ENCODE assay signal across 8 cellular contexts in the genomic region with DNA sequence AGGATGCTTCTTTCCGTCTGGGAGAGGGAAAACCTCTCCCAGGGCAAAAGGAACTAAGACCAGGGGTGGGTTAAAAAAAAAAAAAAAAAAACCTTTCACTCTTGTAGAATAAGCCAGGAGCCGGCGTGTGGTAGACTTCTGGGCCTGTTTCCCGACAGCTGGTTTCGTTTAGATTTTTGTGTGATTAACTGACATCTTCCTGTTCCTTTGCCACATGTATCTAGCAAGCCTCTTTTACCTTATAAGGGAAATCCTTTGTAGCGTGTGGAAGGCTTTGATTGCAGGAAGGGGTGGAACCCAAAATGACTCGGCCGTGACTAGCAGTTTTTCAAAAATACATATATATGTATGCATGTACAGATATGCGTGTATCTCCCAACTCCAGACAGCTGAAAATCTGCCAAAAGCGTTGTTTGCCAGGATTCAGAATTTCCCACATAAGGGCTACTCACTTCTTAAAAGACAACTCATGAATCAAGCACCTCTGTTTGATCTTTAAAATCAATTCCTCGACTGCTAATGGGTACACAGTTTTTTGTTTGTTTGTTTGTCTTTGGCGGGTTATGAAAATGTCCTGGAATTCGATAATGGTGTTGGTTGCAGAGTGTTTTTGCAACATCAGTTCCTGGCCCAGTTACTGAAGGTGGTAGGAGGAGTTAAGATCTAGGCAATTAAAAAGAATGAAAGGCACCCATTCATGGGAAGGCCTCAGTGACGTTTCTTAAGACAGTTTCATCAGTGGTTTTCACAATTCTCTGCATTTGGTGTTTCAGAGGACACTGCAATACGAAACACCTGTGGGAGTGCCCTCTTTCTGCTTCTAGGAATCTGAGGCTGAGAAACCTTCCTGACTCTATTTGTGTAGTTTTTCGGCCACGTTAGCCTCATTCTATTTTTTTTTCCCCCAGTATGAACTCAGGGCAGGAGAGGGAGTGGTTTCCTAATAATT. TPM values are rescaled to one million over a fixed set of nuclear protein-coding genes. Genes with fewer than 3 reads are reported as not detected.
DNase-seq lines count a peak whose midpoint lies in the region; ATAC-seq, FAIRE-seq and TF ChIP-seq lines count a peak whose summit lies in the region.

No MANE protein-coding gene starts in this region.

- H3K4me1 ChIP-seq in HepG2 (ENCODE audit: insufficient read depth, low read length) = peaks cover 74% of the 10 kb centered on the region

- intact Hi-C loops in HepG2 (cut with micrococcal nuclease; ENCODE audit: unreplicated experiment) = no loop called here

- BruUV-seq in HepG2 (replicated peaks; lab: Mats Ljungman, UMichigan) = TSS peak; percentile 48

- H3K79me2 ChIP-seq in HepG2 (ENCODE audit: insufficient read depth, low read length) = peaks cover 53% of the 10 kb centered on the region

- POLR2A ChIA-PET in HepG2 (lab: Yijun Ruan, JAX) = interaction anchor here (0.6 to 5.7 kb wide), 6 partner anchors 9 to 697 kb away, joined by 4 to 66 read pairs (median 6); a partner anchor contains a TSS

- FAIRE-seq in HepG2 (lab: Jason Lieb, UNC) = peak; percentile 66

- no peak for TF ChIP-seq CTCF in HepG2 (CRISPR knock-in tag; IDR thresholded peaks at IDR 0.05)

- TF ChIP-seq POLR2A in HepG2 (IDR thresholded peaks at IDR 0.05; ENCODE audit: insufficient read depth in 1 of 2, low read depth in 2 of 2, low read length in 2 of 2) = peak in 1 of 2 experiments; percentile 64; a peak in 2 of 4 replicates

- H2AFZ ChIP-seq in HepG2 (ENCODE audit: low read length) = no peak overlapping the region

- 22% methylated on average over 17 of the region's 17 CpGs for WGBS in HepG2 (ENCODE audit: low lambda C conversion rate)

- peaks cover 8 to 39% of the 10 kb centered on the region in 2 experiments for H3K36me3 ChIP-seq in HepG2 (replicated peaks in 1 of 2; ENCODE audit: control insufficient read depth in 1 of 2, insufficient read depth in 2 of 2, low read length in 2 of 2)

- TF ChIP-seq RAD21 in HepG2 (CRISPR knock-in tag; IDR thresholded peaks at IDR 0.05) = no peak

- peak overlapping the region; percentile 98 for H3K4me2 ChIP-seq in HepG2 (ENCODE audit: low read depth, low read length)

- peak overlapping the region; percentile 97 for H3K9ac ChIP-seq in HepG2 (ENCODE audit: insufficient read depth, low read depth, low read length)

- H3K27ac ChIP-seq in HepG2 (ENCODE audit: extremely low read length, insufficient read depth, low read length) = peak overlapping the region; percentile 90

- DNase-seq in D341Med (ENCODE audit: low spot score) = peak; percentile 50
- peak; percentile 80 for DNase-seq in NCI-H1694 treated with DMSO at 0.1 percent for 48 hours (lab: John Stamatoyannopoulos, UW)
- DNase-seq in activated CD4-positive, CD25-positive, alpha-beta regulatory T cell treated with anti-CD3 and anti-CD28 coated beads, Interleukin-2, amount 50 U/mL, for 16 hours (ENCODE audit: low read depth, low spot score) = peak; percentile 54
- DNase-seq in dedifferentiated amniotic fluid mesenchymal stem cell (ENCODE audit: extremely low spot score) = peak; percentile 98
- DNase-seq in HepG2 (ENCODE audit: low spot score) = peak; percentile 79
- DNase-seq in stimulated activated CD4-positive, alpha-beta T cell treated with anti-CD3 and anti-CD28 coated beads, TNF-alpha, amount 100 ng/mL, for 4 hours (ENCODE audit: low read depth in 3 of 3) = peak in 2 of 3 experiments; percentile 37 to 59
- no peak for DNase-seq in COLO668 (lab: John Stamatoyannopoulos, UW; ENCODE audit: unreplicated experiment)

- peak overlapping the region; percentile 84 to 87 (median 84); a peak in 5 of 6 replicates for H3K4me3 ChIP-seq in HepG2 (replicated peaks in 1 of 3; ENCODE audit: insufficient read depth in 1 of 3, low read depth in 2 of 3, low read length in 3 of 3)

- ATAC-seq in GM21447 (IDR thresholded peaks at IDR 0.05; ENCODE audit: unreplicated experiment) (peak; percentile 45), HepG2 (no peak)

- CTCF ChIA-PET in HepG2 (lab: Yijun Ruan, JAX; ENCODE audit: low intra/inter-chr PET ratio, low total read pairs) = no interaction called here

- H3K9me3 ChIP-seq in HepG2 (ENCODE audit: low read length) = no peaks in the 10 kb centered on the region

- TF ChIP-seq EP300 in HepG2 (IDR thresholded peaks at IDR 0.05; ENCODE audit: low read depth in 2 of 2, low read length in 2 of 2) = peak in 1 of 2 experiments; percentile 30; a peak in 1 of 4 replicates
- TF ChIP-seq EP300 in HepG2 (CRISPR knock-in tag; IDR thresholded peaks at IDR 0.05; ENCODE audit: borderline replicate concordance) = no peak

- no peaks in the 10 kb centered on the region for H3K27me3 ChIP-seq in HepG2 (ENCODE audit: control insufficient read depth in 1 of 2, insufficient read depth in 2 of 2, low read length in 2 of 2)

- in situ Hi-C loops in HepG2 (cut with HindIII; ENCODE audit: extremely low pct_ligation_motif_present, low pct_unique_long_range_greater_than_20kb) = no loop called here

- peaks cover 17% of the 10 kb centered on the region; the same call in 1 of the 2 replicates for H4K20me1 ChIP-seq in HepG2 (ENCODE audit: insufficient read depth, low read length)

TF ChIP-seq in HepG2, 621 proteins besides CTCF, POLR2A, EP300 and RAD21 (continues in another document):
- TF ChIP-seq, protein P1, sequence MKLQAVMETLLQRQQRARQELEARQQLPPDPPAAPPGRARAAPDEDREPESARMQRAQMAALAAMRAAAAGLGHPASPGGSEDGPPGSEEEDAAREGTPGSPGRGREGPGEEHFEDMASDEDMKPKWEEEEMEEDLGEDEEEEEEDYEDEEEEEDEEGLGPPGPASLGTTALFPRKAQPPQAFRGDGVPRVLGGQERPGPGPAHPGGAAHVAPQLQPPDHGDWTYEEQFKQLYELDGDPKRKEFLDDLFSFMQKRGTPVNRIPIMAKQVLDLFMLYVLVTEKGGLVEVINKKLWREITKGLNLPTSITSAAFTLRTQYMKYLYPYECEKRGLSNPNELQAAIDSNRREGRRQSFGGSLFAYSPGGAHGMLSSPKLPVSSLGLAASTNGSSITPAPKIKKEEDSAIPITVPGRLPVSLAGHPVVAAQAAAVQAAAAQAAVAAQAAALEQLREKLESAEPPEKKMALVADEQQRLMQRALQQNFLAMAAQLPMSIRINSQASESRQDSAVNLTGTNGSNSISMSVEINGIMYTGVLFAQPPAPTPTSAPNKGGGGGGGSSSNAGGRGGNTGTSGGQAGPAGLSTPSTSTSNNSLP (IDR thresholded peaks at IDR 0.05; ENCODE audit: low read depth, low read length) = 0 out of 2 replicates have a peak, but pooled peaks have one; percentile 19
- TF ChIP-seq ZNF224 (CRISPR knock-in tag; IDR thresholded peaks at IDR 0.05) (no peak), BCL6 (CRISPR knock-in tag; IDR thresholded peaks at IDR 0.05) (peak; percentile 83)

RNA-seq across cellular contexts. Expression of a gene that starts 2.7 kb away (rescaled TPM):
- 180 and 226 TPM in 2 replicates for total RNA-seq in HepG2 (2016; rRNA removed; fragmentation: Illumina TruSeq; extraction: Trizol)
- 81.5 and 84.8 TPM in 2 replicates for total RNA-seq in HepG2 (2016; cell fraction: cytosol; rRNA removed; fragmentation: Illumina TruSeq; extraction: Trizol; ENCODE audit: low read depth)
- total RNA-seq in HepG2 (2016; cell fraction: insoluble cytoplasmic fraction; rRNA removed; fragmentation: Illumina TruSeq; extraction: Trizol) = 186 and 214 TPM in 2 replicates
- 194 and 200 TPM in 2 replicates for total RNA-seq in HepG2 (2016; cell fraction: membrane; rRNA removed; fragmentation: Illumina TruSeq; extraction: Trizol)
- total RNA-seq in HepG2 (2016; cell fraction: nucleus; rRNA removed; fragmentation: Illumina TruSeq; extraction: Trizol) = 74.9 and 75.0 TPM in 2 replicates
- polyA plus RNA-seq in HepG2 (2011; rRNA removed) = 142 and 188 TPM in 2 replicates
- 121 and 146 TPM in 2 replicates for polyA plus RNA-seq in HepG2 (2011; cell fraction: cytosol; rRNA removed)
- polyA plus RNA-seq in HepG2 (2011; cell fraction: nucleus; rRNA removed) = 57.4 and 58.9 TPM in 2 replicates
- polyA plus RNA-seq in HepG2 (2012) = 139 and 145 TPM in 2 replicates
- 109 and 119 TPM in 2 replicates for polyA plus RNA-seq in HepG2 (2016; cell fraction: cytosol; fragmentation: Illumina TruSeq; extraction: Trizol; ENCODE audit: low read depth)
- 311 and 323 TPM in 2 replicates for polyA plus RNA-seq in HepG2 (2016; cell fraction: insoluble cytoplasmic fraction; fragmentation: Illumina TruSeq; extraction: Trizol; ENCODE audit: low read depth)
- polyA plus RNA-seq in HepG2 (2016; cell fraction: membrane; fragmentation: Illumina TruSeq; extraction: Trizol; ENCODE audit: low read depth) = 206 and 209 TPM in 2 replicates
- 143 and 149 TPM in 2 replicates for polyA plus RNA-seq in HepG2 (2016; cell fraction: nucleus; fragmentation: Illumina TruSeq; extraction: Trizol; ENCODE audit: insufficient read depth, low read depth)
- 72.8 and 124 TPM in 2 replicates for polyA minus RNA-seq in HepG2 (2011; rRNA and poly(A)+ RNA removed; ENCODE audit: low replicate concordance)
- polyA minus RNA-seq in HepG2 (2011; cell fraction: cytosol; rRNA and poly(A)+ RNA removed) = 91.4 and 93.5 TPM in 2 replicates
- polyA minus RNA-seq in HepG2 (2011; cell fraction: nucleus; rRNA and poly(A)+ RNA removed) = 76.0 and 77.5 TPM in 2 replicates

RNA-seq across cellular contexts. Expression of a gene that starts 32.7 kb away (rescaled TPM):
- total RNA-seq in HepG2 (2016; rRNA removed; fragmentation: Illumina TruSeq; extraction: Trizol) = 44.8 and 45.0 TPM in 2 replicates
- total RNA-seq in HepG2 (2016; cell fraction: cytosol; rRNA removed; fragmentation: Illumina TruSeq; extraction: Trizol; ENCODE audit: low read depth) = 12.2 and 13.0 TPM in 2 replicates
- 42.2 and 46.8 TPM in 2 replicates for total RNA-seq in HepG2 (2016; cell fraction: insoluble cytoplasmic fraction; rRNA removed; fragmentation: Illumina TruSeq; extraction: Trizol)
- total RNA-seq in HepG2 (2016; cell fraction: membrane; rRNA removed; fragmentation: Illumina TruSeq; extraction: Trizol) = 26.3 and 29.3 TPM in 2 replicates
- total RNA-seq in HepG2 (2016; cell fraction: nucleus; rRNA removed; fragmentation: Illumina TruSeq; extraction: Trizol) = 27.3 and 27.8 TPM in 2 replicates
- polyA plus RNA-seq in HepG2 (2011; rRNA removed) = 36.7 and 37.0 TPM in 2 replicates
- 37.0 and 45.8 TPM in 2 replicates for polyA plus RNA-seq in HepG2 (2011; cell fraction: cytosol; rRNA removed)
- 18.8 and 19.5 TPM in 2 replicates for polyA plus RNA-seq in HepG2 (2011; cell fraction: nucleus; rRNA removed)
- polyA plus RNA-seq in HepG2 (2012) = 25.7 and 50.6 TPM in 2 replicates
- 9.1 and 10.9 TPM in 2 replicates for polyA plus RNA-seq in HepG2 (2016; cell fraction: cytosol; fragmentation: Illumina TruSeq; extraction: Trizol; ENCODE audit: low read depth)
- 58.6 and 65.5 TPM in 2 replicates for polyA plus RNA-seq in HepG2 (2016; cell fraction: insoluble cytoplasmic fraction; fragmentation: Illumina TruSeq; extraction: Trizol; ENCODE audit: low read depth)
- polyA plus RNA-seq in HepG2 (2016; cell fraction: membrane; fragmentation: Illumina TruSeq; extraction: Trizol; ENCODE audit: low read depth) = 18.8 and 20.6 TPM in 2 replicates
- 51.5 and 63.5 TPM in 2 replicates for polyA plus RNA-seq in HepG2 (2016; cell fraction: nucleus; fragmentation: Illumina TruSeq; extraction: Trizol; ENCODE audit: insufficient read depth, low read depth)
- 59.4 and 156 TPM in 2 replicates for polyA minus RNA-seq in HepG2 (2011; rRNA and poly(A)+ RNA removed; ENCODE audit: low replicate concordance)
- 50.6 TPM in 2 replicates for polyA minus RNA-seq in HepG2 (2011; cell fraction: cytosol; rRNA and poly(A)+ RNA removed)
- 60.1 and 69.0 TPM in 2 replicates for polyA minus RNA-seq in HepG2 (2011; cell fraction: nucleus; rRNA and poly(A)+ RNA removed)
